ENCODE assay signal across 10 cellular contexts in the genomic region with DNA sequence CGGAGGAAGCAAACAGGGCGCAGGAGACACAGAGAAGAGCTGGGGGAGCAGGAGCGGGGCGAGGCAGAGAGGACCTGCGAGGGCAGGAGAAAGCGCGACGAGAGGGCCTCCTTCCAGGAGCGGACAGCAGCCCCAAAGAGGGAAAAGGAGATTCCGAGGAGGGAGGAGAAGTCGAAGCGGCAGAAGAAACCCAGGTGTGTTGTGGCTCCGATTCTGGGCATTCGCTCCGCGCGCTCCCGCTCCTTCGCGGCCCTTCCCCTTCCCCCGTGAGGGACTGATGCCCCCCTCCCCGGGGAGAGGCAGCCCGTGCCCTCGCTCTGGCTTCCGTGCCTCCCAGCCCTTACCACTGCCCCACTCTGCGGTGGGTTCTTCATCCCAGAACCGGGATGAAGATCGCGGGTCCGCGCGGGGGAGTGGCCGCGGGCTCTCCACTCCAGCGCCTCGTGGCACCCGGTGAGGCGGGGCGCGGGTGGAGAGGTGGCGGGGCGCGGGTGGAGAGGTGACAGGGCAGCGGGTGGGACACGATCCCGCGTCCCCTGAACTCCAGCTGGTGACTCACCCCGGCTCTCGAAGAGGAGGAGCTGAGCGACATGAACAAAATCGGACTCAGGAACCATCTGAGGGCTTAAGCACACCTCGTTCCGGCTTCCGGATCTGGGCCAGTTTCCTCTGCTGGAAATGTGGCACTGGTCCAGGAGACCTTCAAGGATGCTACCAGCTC. TPM values are rescaled to one million over a fixed set of nuclear protein-coding genes. Genes with fewer than 3 reads are reported as not detected.
DNase-seq lines count a peak whose midpoint lies in the region; ATAC-seq and TF ChIP-seq lines count a peak whose summit lies in the region.
"Had no signal": no experiment of that assay in that cellular context is flagged by ENCODE, and none has a peak within 500 bp of the region (broad histone marks: within the 10 kb centered on the region; RNA-seq: fewer than 3 reads in every experiment).

No MANE protein-coding gene starts in this region.

- H3K36me3 ChIP-seq in cardiac muscle cell, result no peaks in the 10 kb centered on the region
- H3K36me3 ChIP-seq in upper lobe of left lung, result no peaks in the 10 kb centered on the region

- intact Hi-C loops in Right ventricle myocardium inferior (cut with DNase I), result no loop called here

- no peak for TF ChIP-seq CTCF in cardiac muscle cell (IDR thresholded peaks at IDR 0.05; ENCODE audit: low read depth, low read length)
- TF ChIP-seq CTCF in choroid plexus epithelial cell (conservative IDR thresholded peaks at IDR 0.05; ENCODE audit: low read depth, low read length), result no peak
- no peak for TF ChIP-seq CTCF in upper lobe of left lung (IDR thresholded peaks at IDR 0.05)

- H3K27ac ChIP-seq in cardiac muscle cell (no peak overlapping the region), upper lobe of left lung (no peak overlapping the region)

- no peaks in the 10 kb centered on the region for H3K4me1 ChIP-seq in cardiac muscle cell (ENCODE audit: low read depth)
- peaks cover 5 to 12% (median 6%) of the 10 kb centered on the region in 4 donors for H3K4me1 ChIP-seq in upper lobe of left lung

- no peak for TF ChIP-seq EP300 in upper lobe of left lung (IDR thresholded peaks at IDR 0.05)

- H3K4me3 ChIP-seq in cardiac muscle cell (peak overlapping the region; percentile 15), choroid plexus epithelial cell (ENCODE audit: low read depth, low read length) (no peak overlapping the region), upper lobe of left lung (peak overlapping the region in 3 of 4 donors; percentile 2 to 33 (median 30))

- H3K9me3 ChIP-seq in cardiac muscle cell (ENCODE audit: low read depth) (no peaks in the 10 kb centered on the region), upper lobe of left lung (no peaks in the 10 kb centered on the region)

- no peak for TF ChIP-seq POLR2A in upper lobe of left lung (IDR thresholded peaks at IDR 0.05)

- DNase-seq in cardiac muscle cell (ENCODE audit: low read depth in 1 of 2, low spot score in 1 of 2) (peak in 1 of 2 donors; percentile 29), Right ventricle myocardium inferior (ENCODE audit: missing footprints) (no peak), choroid plexus epithelial cell (ENCODE audit: low read depth) (peak; percentile 5), lung microvascular endothelial cell (ENCODE audit: low read depth in 2 of 2) (peak; percentile 5 to 12), upper lobe of left lung (peak in 1 of 2 donors; percentile 80), SKM-1 treated with dmso at 0.1 percent for 144 hours (lab: John Stamatoyannopoulos, UW; ENCODE audit: unreplicated experiment) (no peak)
- DNase-seq: OCI-M1 had no signal

- H3K27me3 ChIP-seq in cardiac muscle cell (peaks cover 90% of the 10 kb centered on the region), upper lobe of left lung (peaks cover 0 to 20% (median 8%) of the 10 kb centered on the region in 4 donors)

- no peak for ATAC-seq in Right ventricle myocardium inferior
- no peak for ATAC-seq in upper lobe of left lung (ENCODE audit: low FRiP score in 2 of 2)
- ATAC-seq in GM21526 (IDR thresholded peaks at IDR 0.05; ENCODE audit: low FRiP score, unreplicated experiment), result no peak
- no peak for ATAC-seq in SK-N-SH treated with all-trans-retinoic acid at 6 μM for 48 hours

- WGBS in upper lobe of left lung, 2 donors, result 7 to 9% methylated on average over 28 to 29 of the region's 54 CpGs

TF ChIP-seq in SK-N-SH treated with all-trans-retinoic acid at 6 μM for 48 hours, 23 proteins besides CTCF, POLR2A, EP300 and RAD21:
- TF ChIP-seq, protein P1, sequence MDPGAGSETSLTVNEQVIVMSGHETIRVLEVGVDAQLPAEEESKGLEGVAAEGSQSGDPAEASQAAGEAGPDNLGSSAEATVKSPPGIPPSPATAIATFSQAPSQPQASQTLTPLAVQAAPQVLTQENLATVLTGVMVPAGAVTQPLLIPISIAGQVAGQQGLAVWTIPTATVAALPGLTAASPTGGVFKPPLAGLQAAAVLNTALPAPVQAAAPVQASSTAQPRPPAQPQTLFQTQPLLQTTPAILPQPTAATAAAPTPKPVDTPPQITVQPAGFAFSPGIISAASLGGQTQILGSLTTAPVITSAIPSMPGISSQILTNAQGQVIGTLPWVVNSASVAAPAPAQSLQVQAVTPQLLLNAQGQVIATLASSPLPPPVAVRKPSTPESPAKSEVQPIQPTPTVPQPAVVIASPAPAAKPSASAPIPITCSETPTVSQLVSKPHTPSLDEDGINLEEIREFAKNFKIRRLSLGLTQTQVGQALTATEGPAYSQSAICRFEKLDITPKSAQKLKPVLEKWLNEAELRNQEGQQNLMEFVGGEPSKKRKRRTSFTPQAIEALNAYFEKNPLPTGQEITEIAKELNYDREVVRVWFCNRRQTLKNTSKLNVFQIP (CRISPR knock-in tag; IDR thresholded peaks at IDR 0.05; ENCODE audit: borderline replicate concordance, low read depth), result no peak
- TF ChIP-seq, protein P2, sequence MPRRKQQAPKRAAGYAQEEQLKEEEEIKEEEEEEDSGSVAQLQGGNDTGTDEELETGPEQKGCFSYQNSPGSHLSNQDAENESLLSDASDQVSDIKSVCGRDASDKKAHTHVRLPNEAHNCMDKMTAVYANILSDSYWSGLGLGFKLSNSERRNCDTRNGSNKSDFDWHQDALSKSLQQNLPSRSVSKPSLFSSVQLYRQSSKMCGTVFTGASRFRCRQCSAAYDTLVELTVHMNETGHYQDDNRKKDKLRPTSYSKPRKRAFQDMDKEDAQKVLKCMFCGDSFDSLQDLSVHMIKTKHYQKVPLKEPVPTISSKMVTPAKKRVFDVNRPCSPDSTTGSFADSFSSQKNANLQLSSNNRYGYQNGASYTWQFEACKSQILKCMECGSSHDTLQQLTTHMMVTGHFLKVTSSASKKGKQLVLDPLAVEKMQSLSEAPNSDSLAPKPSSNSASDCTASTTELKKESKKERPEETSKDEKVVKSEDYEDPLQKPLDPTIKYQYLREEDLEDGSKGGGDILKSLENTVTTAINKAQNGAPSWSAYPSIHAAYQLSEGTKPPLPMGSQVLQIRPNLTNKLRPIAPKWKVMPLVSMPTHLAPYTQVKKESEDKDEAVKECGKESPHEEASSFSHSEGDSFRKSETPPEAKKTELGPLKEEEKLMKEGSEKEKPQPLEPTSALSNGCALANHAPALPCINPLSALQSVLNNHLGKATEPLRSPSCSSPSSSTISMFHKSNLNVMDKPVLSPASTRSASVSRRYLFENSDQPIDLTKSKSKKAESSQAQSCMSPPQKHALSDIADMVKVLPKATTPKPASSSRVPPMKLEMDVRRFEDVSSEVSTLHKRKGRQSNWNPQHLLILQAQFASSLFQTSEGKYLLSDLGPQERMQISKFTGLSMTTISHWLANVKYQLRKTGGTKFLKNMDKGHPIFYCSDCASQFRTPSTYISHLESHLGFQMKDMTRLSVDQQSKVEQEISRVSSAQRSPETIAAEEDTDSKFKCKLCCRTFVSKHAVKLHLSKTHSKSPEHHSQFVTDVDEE (CRISPR knock-in tag; IDR thresholded peaks at IDR 0.05), result no peak
- TF ChIP-seq OSR1 (CRISPR knock-in tag; IDR thresholded peaks at IDR 0.05) (no peak), SNAI2 (CRISPR knock-in tag; IDR thresholded peaks at IDR 0.05) (no peak), CSDC2 (CRISPR knock-in tag; IDR thresholded peaks at IDR 0.05) (no peak), BACH2 (CRISPR knock-in tag; IDR thresholded peaks at IDR 0.05; ENCODE audit: borderline replicate concordance) (no peak), ZNF8 (CRISPR knock-in tag; IDR thresholded peaks at IDR 0.05) (no peak), ZNF70 (CRISPR knock-in tag; IDR thresholded peaks at IDR 0.05) (no peak), ISL1 (CRISPR knock-in tag; IDR thresholded peaks at IDR 0.05) (no peak), ZC3H10 (CRISPR knock-in tag; IDR thresholded peaks at IDR 0.05) (no peak), TOX (CRISPR knock-in tag; IDR thresholded peaks at IDR 0.05; ENCODE audit: borderline replicate concordance) (no peak), ZFP3 (CRISPR knock-in tag; IDR thresholded peaks at IDR 0.05) (no peak)

RNA-seq across cellular contexts. Expression of gene TMC2, which starts 22.4 kb away (rescaled TPM):
- not detected in 2 replicates for total RNA-seq in cardiac muscle cell
- polyA plus RNA-seq in cardiac muscle cell, result not detected in 2 replicates
- total RNA-seq in Right ventricle myocardium inferior, result 0.08 TPM
- not detected in 2 replicates for total RNA-seq in lung microvascular endothelial cell
- total RNA-seq in upper lobe of left lung, result under 1 TPM in 4 of 6 donors, not detected in 2; 0.22 to 0.57 (median 0.41) TPM
- total RNA-seq: myocyte had no signal

RNA-seq across cellular contexts. Expression of gene ZNF343, which starts 50.0 kb away (rescaled TPM):
- total RNA-seq in cardiac muscle cell, result 8.6 and 13.0 TPM in 2 replicates
- 6.5 and 9.4 TPM in 2 replicates for polyA plus RNA-seq in cardiac muscle cell
- 5.8 TPM for total RNA-seq in Right ventricle myocardium inferior
- total RNA-seq in lung microvascular endothelial cell, result 4.6 and 7.3 TPM in 2 replicates
- total RNA-seq in upper lobe of left lung, result 10 to 100 TPM in 1 of 6 donors, 1 to 10 TPM in 5; 8.4 to 13.3 (median 8.9) TPM

Comparison
In these comparisons a context has a peak if more than half of its experiments do, and no peak if none do; other contexts are left out.
1. DNase-seq: peak in choroid plexus epithelial cell (single experiment) and lung microvascular endothelial cell (2 of 2); none in Right ventricle myocardium inferior (single experiment) and SKM-1 treated with dmso at 0.1 percent for 144 hours (single experiment).